9 cellular contexts compared by ENCODE assay signal in the genomic region with DNA sequence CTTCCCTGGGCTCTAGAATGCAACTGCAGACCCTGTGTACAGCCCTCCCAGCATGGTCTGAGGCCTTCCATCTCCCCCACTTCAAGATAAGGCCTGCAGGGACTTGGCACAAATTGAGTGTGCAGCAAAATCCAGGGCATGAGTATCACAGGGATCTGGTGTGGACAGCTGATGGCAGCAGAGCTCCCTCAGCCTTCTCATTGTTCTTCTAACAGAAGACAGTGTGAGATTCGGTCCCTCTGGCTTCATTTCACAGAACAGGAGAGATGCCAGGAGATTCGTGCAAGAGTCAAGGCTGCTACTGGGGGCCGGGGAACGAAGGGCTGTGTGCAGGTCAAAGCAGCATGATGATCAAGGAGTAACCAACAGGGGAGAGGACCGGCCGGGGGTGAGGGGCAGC.
DNase-seq lines count a peak whose midpoint lies in the region; ATAC-seq and TF ChIP-seq lines count a peak whose summit lies in the region.
"Had no signal": no experiment of that assay in that cellular context is flagged by ENCODE, and none has a peak within 500 bp of the region (broad histone marks: within the 10 kb centered on the region; RNA-seq: fewer than 3 reads in every experiment).

No MANE protein-coding gene starts in this region.

- ATAC-seq in Right ventricle myocardium superior (ENCODE audit: poor library complexity) = peak; percentile 61
- peak; percentile 82 for ATAC-seq in left ventricle myocardium superior
- no peak for ATAC-seq in GM18861 (IDR thresholded peaks at IDR 0.05; ENCODE audit: unreplicated experiment)

- no peak overlapping the region for H3K27ac ChIP-seq in right atrium auricular region
- H3K27ac ChIP-seq: SK-N-MC had no signal

- peak in 1 of 2 donors; percentile 59 for TF ChIP-seq CTCF in right atrium auricular region (IDR thresholded peaks at IDR 0.05)

- H3K36me3 ChIP-seq in right atrium auricular region = peaks cover 6% of the 10 kb centered on the region

- no peaks in the 10 kb centered on the region for H3K27me3 ChIP-seq in right atrium auricular region

- no peak overlapping the region for H3K4me3 ChIP-seq in right atrium auricular region
- H3K4me3 ChIP-seq: SK-N-MC had no signal

- intact Hi-C loops in Right ventricle myocardium superior (cut with DNase I) = loop anchor here (5.0 to 10.0 kb wide), 3 partner anchors 136 to 474 kb away; no protein-coding TSS in a partner anchor
- intact Hi-C loops in left ventricle myocardium superior (cut with micrococcal nuclease) = loop anchor here (10.0 kb wide), 1 partner anchor 476 kb away; no protein-coding TSS in a partner anchor

- no peaks in the 10 kb centered on the region for H3K9me3 ChIP-seq in right atrium auricular region

- DNase-seq in Right ventricle myocardium superior (no peak), right atrium auricular region (ENCODE audit: low spot score) (no peak), amniotic epithelial cell (ENCODE audit: low read depth) (peak; percentile 30), left ventricle myocardium superior (no peak), T1000 (lab: John Stamatoyannopoulos, UW) (no peak), NCI-H2107 (lab: John Stamatoyannopoulos, UW) (no peak), NCI-H524 treated with DMSO at 0.1 percent for 48 hours (lab: John Stamatoyannopoulos, UW) (no peak)

- no peaks in the 10 kb centered on the region for H3K4me1 ChIP-seq in right atrium auricular region
